Comparison of ENCODE assay signal across 10 cellular contexts in genomic region chr17:20540878-20541277, GRCh38. TPM values are rescaled to one million over a fixed set of nuclear protein-coding genes. Genes with fewer than 3 reads are reported as not detected.
"Had no signal": no experiment of that assay in that cellular context is flagged by ENCODE, and none has a peak within 500 bp of the region (broad histone marks: within the 10 kb centered on the region; RNA-seq: fewer than 3 reads in every experiment).

No MANE protein-coding gene starts in this region.

RNA-seq across cellular contexts. Expression of gene CDRT15L2, which starts 38.6 kb away (rescaled TPM):
- total RNA-seq: activated naive CD8-positive, alpha-beta T cell treated with anti-CD3 and anti-CD28 coated beads, Interleukin-2, amount 10 ng/mL, durations not matched to agents 7 days and 5 days; glomerular endothelial cell; kidney epithelial cell; lower leg skin; mesenteric fat pad; occipital lobe; posterior vena cava; right cardiac atrium; smooth muscle cell; temporal lobe had no signal
